ENCODE assay signal across 18 cellular contexts in genomic region chr16:69934044-69934443, GRCh38. TPM values are rescaled to one million over a fixed set of nuclear protein-coding genes. Genes with fewer than 3 reads are reported as not detected.
DNase-seq lines count a peak whose midpoint lies in the region; ATAC-seq and TF ChIP-seq lines count a peak whose summit lies in the region.
"Had no signal": no experiment of that assay in that cellular context is flagged by ENCODE, and none has a peak within 500 bp of the region (broad histone marks: within the 10 kb centered on the region; RNA-seq: fewer than 3 reads in every experiment).

No MANE protein-coding gene starts in this region.

- no peaks in the 10 kb centered on the region for H3K27me3 ChIP-seq in testis
- H3K27me3 ChIP-seq: Peyer's patch had no signal

- H3K4me1 ChIP-seq in testis, result no peaks in the 10 kb centered on the region
- H3K4me1 ChIP-seq: Peyer's patch had no signal

- no peaks in the 10 kb centered on the region for H3K4me1 Mint-ChIP-seq in T-helper 17 cell

- no peak overlapping the region for H3K27ac ChIP-seq in testis
- H3K27ac ChIP-seq: GM23248, Peyer's patch had no signal

- ATAC-seq in T-helper 17 cell (no peak), GM19328 (IDR thresholded peaks at IDR 0.05; ENCODE audit: unreplicated experiment) (no peak), GM19463 (IDR thresholded peaks at IDR 0.05; ENCODE audit: unreplicated experiment) (no peak)
- ATAC-seq: SK-N-SH treated with all-trans-retinoic acid at 6 μM for 48 hours had no signal

- intact Hi-C loops in testis (cut with DNase I; ENCODE audit: low total_unique reads), result no loop called here

- peaks cover 2% of the 10 kb centered on the region for H3K36me3 Mint-ChIP-seq in T-helper 17 cell (ENCODE audit: low read depth)

- H3K27me3 Mint-ChIP-seq in T-helper 17 cell, result no peaks in the 10 kb centered on the region

- TF ChIP-seq POLR2A in testis (IDR thresholded peaks at IDR 0.05), result no peak

- H3K27ac Mint-ChIP-seq in T-helper 17 cell, result peak overlapping the region; percentile 37
- H3K27ac Mint-ChIP-seq: HFFc6 had no signal

- 84 to 91% methylated on average over 10 of the region's 10 CpGs for WGBS in testis, 2 donors

- TF ChIP-seq CTCF in testis (IDR thresholded peaks at IDR 0.05), result no peak

- H3K36me3 ChIP-seq in testis (ENCODE audit: low read depth, missing control alignments), result peaks cover 3% of the 10 kb centered on the region

- H3K9me3 ChIP-seq in T-helper 17 cell (ENCODE audit: control insufficient read depth, low read length, poor library complexity, severe bottlenecking) (no peaks in the 10 kb centered on the region), testis (no peaks in the 10 kb centered on the region)
- H3K9me3 ChIP-seq: Peyer's patch had no signal

- no peak overlapping the region for H3K4me3 Mint-ChIP-seq in T-helper 17 cell
- H3K4me3 Mint-ChIP-seq: H9, HFFc6 had no signal

- H3K4me3 ChIP-seq in testis, result no peak overlapping the region
- H3K4me3 ChIP-seq: GM23248, Peyer's patch had no signal

- DNase-seq in AG08396 (ENCODE audit: low spot score), result peak; percentile 1
- no peak for DNase-seq in T-helper 17 cell
- peak; percentile 51 for DNase-seq in mesenteric fat pad (ENCODE audit: low spot score)
- peak; percentile 7 for DNase-seq in testis
- DNase-seq in NCI-H1694 (lab: John Stamatoyannopoulos, UW), result no peak
- DNase-seq: DMS79, GM23248, H9, HFFc6, Kasumi-1, NCI-H187, NCI-H2107, NCI-H510A treated with DMSO at 0.1 percent for 48 hours had no signal

RNA-seq across cellular contexts. Expression of gene CLEC18A, which starts 17.1 kb away (rescaled TPM):
- total RNA-seq in T-helper 17 cell (1 to 10 TPM; 1.8 to 2.1 TPM), mesenteric fat pad (0.61 TPM), testis (10 to 100 TPM; 12.6 to 15.7 TPM)
- polyA plus RNA-seq in testis (ENCODE audit: insufficient read depth, low read depth, low replicate concordance), result 10.0 TPM
- polyA plus RNA-seq: AG04450 had no signal

Comparison
In these comparisons a context has a peak if more than half of its experiments do, and no peak if none do; other contexts are left out.
1. DNase-seq: peak in AG08396 (single experiment), mesenteric fat pad (single experiment) and testis (single experiment); none in T-helper 17 cell (0 of 3) and NCI-H1694 (single experiment).